ENCODE assay signal across 19 cellular contexts in genomic region chr4:78432896-78433295, GRCh38.
DNase-seq lines count a peak whose midpoint lies in the region; ATAC-seq, FAIRE-seq and TF ChIP-seq lines count a peak whose summit lies in the region.
"Had no signal": no experiment of that assay in that cellular context is flagged by ENCODE, and none has a peak within 500 bp of the region (broad histone marks: within the 10 kb centered on the region; RNA-seq: fewer than 3 reads in every experiment).

No MANE protein-coding gene starts in this region.

- DNase-seq in A549 (ENCODE audit: low read depth in 1 of 2, low spot score in 1 of 2) (peak; percentile 1 to 7), HFFc6 (peak; percentile 63), bronchial epithelial cell (ENCODE audit: low read depth) (peak; percentile 60), kidney glomerular epithelial cell (lab: John Stamatoyannopoulos, UW) (peak; percentile 65), chondrocyte (ENCODE audit: low spot score) (no peak), omental fat pad (ENCODE audit: low spot score) (no peak)
- DNase-seq: activated CD8-positive, alpha-beta T cell treated with anti-CD3 and anti-CD28 coated beads for 36 hours; Caco-2; heart right ventricle; left ventricle myocardium superior; NCI-H1092 treated with DMSO at 0.1 percent for 48 hours; NCI-H446; stimulated activated naive CD4-positive, alpha-beta T cell had no signal

- ATAC-seq in A549 (no peak), omental fat pad (ENCODE audit: low FRiP score) (no peak), HG03196 (IDR thresholded peaks at IDR 0.05; ENCODE audit: unreplicated experiment) (no peak), GM21619 (IDR thresholded peaks at IDR 0.05; ENCODE audit: unreplicated experiment) (no peak)
- ATAC-seq: activated CD8-positive, alpha-beta T cell treated with anti-CD3 and anti-CD28 coated beads for 36 hours; heart right ventricle; left ventricle myocardium superior; natural killer cell treated with Interleukin-12 subunit alpha and Interleukin-12 subunit beta and Interleukin-15 and Interleukin-18, amount 100 ng/mL, for 72 hours had no signal

- H3K4me3 Mint-ChIP-seq in HFFc6 (no peak overlapping the region), chondrocyte (ENCODE audit: unreplicated experiment) (no peak overlapping the region)
- H3K4me3 Mint-ChIP-seq: activated CD8-positive, alpha-beta T cell treated with anti-CD3 and anti-CD28 coated beads for 36 hours; natural killer cell treated with Interleukin-12 subunit alpha and Interleukin-12 subunit beta and Interleukin-15 and Interleukin-18, amount 100 ng/mL, for 72 hours had no signal

- H3K36me3 ChIP-seq in bronchial epithelial cell (ENCODE audit: control insufficient read depth, insufficient read depth, low read length), result no peaks in the 10 kb centered on the region
- H3K36me3 ChIP-seq: heart right ventricle, SJSA1 had no signal

- H3K36me3 Mint-ChIP-seq in HFFc6 (ENCODE audit: low read depth) (no peaks in the 10 kb centered on the region), chondrocyte (ENCODE audit: low read depth) (peaks cover 2% of the 10 kb centered on the region)
- H3K36me3 Mint-ChIP-seq: natural killer cell treated with Interleukin-12 subunit alpha and Interleukin-12 subunit beta and Interleukin-15 and Interleukin-18, amount 100 ng/mL, for 72 hours had no signal

- TF ChIP-seq EP300 in A549 (IDR thresholded peaks at IDR 0.05), result no peak

- POLR2A ChIA-PET in A549 (lab: Yijun Ruan, JAX), result no interaction called here

- no peak overlapping the region for H3K4me3 ChIP-seq in A549
- H3K4me3 ChIP-seq in bronchial epithelial cell (ENCODE audit: low read depth, low read length), result no peak overlapping the region
- H3K4me3 ChIP-seq: heart right ventricle, SJSA1 had no signal

- peaks cover 30% of the 10 kb centered on the region for H3K4me1 Mint-ChIP-seq in HFFc6 (ENCODE audit: low read depth)
- H3K4me1 Mint-ChIP-seq in chondrocyte (ENCODE audit: low read depth), result peaks cover 7% of the 10 kb centered on the region

- CTCF ChIA-PET in A549 (lab: Yijun Ruan, JAX), result interaction anchor here (0.9 kb wide), 1 partner anchor 373 kb away, joined by 3 read pairs; no protein-coding TSS in a partner anchor

- H3K4me2 ChIP-seq in A549, result no peak overlapping the region

- no peak for FAIRE-seq in A549 (lab: Jason Lieb, UNC)
- no peak for FAIRE-seq in bronchial epithelial cell (lab: Jason Lieb, UNC)
- FAIRE-seq: A204.1, H1 had no signal

- no peaks in the 10 kb centered on the region for H3K9me3 ChIP-seq in A549
- H3K9me3 ChIP-seq: Caco-2, heart right ventricle, SJSA1 had no signal

- no peak for TF ChIP-seq CTCF in A549 (IDR thresholded peaks at IDR 0.05)
- no peak for TF ChIP-seq CTCF in HFFc6 (IDR thresholded peaks at IDR 0.05)
- no peak for TF ChIP-seq CTCF in bronchial epithelial cell (IDR thresholded peaks at IDR 0.05; ENCODE audit: insufficient read depth, low read length, severe bottlenecking)
- TF ChIP-seq CTCF in chondrocyte (IDR thresholded peaks at IDR 0.05), result no peak
- TF ChIP-seq CTCF in omental fat pad (IDR thresholded peaks at IDR 0.05), result no peak

- no peak for TF ChIP-seq POLR2A in A549 (IDR thresholded peaks at IDR 0.05; ENCODE audit: low read length)

- H3K27ac Mint-ChIP-seq in HFFc6, result peak overlapping the region; percentile 46
- H3K27ac Mint-ChIP-seq in chondrocyte (ENCODE audit: unreplicated experiment), result no peak overlapping the region
- H3K27ac Mint-ChIP-seq: activated CD8-positive, alpha-beta T cell treated with anti-CD3 and anti-CD28 coated beads for 36 hours; natural killer cell treated with Interleukin-12 subunit alpha and Interleukin-12 subunit beta and Interleukin-15 and Interleukin-18, amount 100 ng/mL, for 72 hours had no signal

- H3K4me1 ChIP-seq in A549, result 0 out of 3 replicates have a peak, but pooled peaks cover 7% of the 10 kb centered on the region
- H3K4me1 ChIP-seq: Caco-2, heart right ventricle, SJSA1 had no signal

- no peaks in the 10 kb centered on the region for H3K27me3 ChIP-seq in bronchial epithelial cell (ENCODE audit: control insufficient read depth, insufficient read depth, low read length)
- H3K27me3 ChIP-seq: heart right ventricle, SJSA1 had no signal

- no peak overlapping the region for H3K27ac ChIP-seq in A549
- H3K27ac ChIP-seq: heart right ventricle, SJSA1 had no signal

- H3K9me3 Mint-ChIP-seq in HFFc6, result no peaks in the 10 kb centered on the region
- H3K9me3 Mint-ChIP-seq in chondrocyte (ENCODE audit: low read depth), result no peaks in the 10 kb centered on the region
- H3K9me3 Mint-ChIP-seq: activated CD8-positive, alpha-beta T cell treated with anti-CD3 and anti-CD28 coated beads for 36 hours; natural killer cell treated with Interleukin-12 subunit alpha and Interleukin-12 subunit beta and Interleukin-15 and Interleukin-18, amount 100 ng/mL, for 72 hours had no signal

- no peak for TF ChIP-seq RAD21 in A549 (conservative IDR thresholded peaks at IDR 0.05 in 1 of 2, IDR thresholded peaks at IDR 0.05 in 1 of 2)

- H3K27me3 Mint-ChIP-seq in HFFc6 (ENCODE audit: insufficient read depth) (no peaks in the 10 kb centered on the region; the same call in 1 of the 2 replicates), chondrocyte (ENCODE audit: low read depth) (no peaks in the 10 kb centered on the region)

TF ChIP-seq in A549, 52 proteins besides CTCF, POLR2A, EP300 and RAD21:
- TF ChIP-seq KDM5A (IDR thresholded peaks at IDR 0.05), result no peak
- no peak for TF ChIP-seq ATOH8 (CRISPR knock-in tag; IDR thresholded peaks at IDR 0.05; ENCODE audit: low read depth)
- TF ChIP-seq TP53 (CRISPR knock-in tag; IDR thresholded peaks at IDR 0.05), result no peak
- TF ChIP-seq NFE2L2 (conservative IDR thresholded peaks at IDR 0.05; ENCODE audit: low read length), result no peak
- no peak for TF ChIP-seq BHLHE40 (IDR thresholded peaks at IDR 0.05; ENCODE audit: low read depth, low read length)
- no peak for TF ChIP-seq EHMT2 (IDR thresholded peaks at IDR 0.05; ENCODE audit: low read depth)
TF ChIP-seq in A549: peak in this region for 0.

Comparison
In these comparisons a context has a peak if more than half of its experiments do, and no peak if none do; other contexts are left out.
1. DNase-seq: peak in A549 (2 of 2), HFFc6 (single experiment), bronchial epithelial cell (single experiment) and kidney glomerular epithelial cell (single experiment); none in chondrocyte (single experiment) and omental fat pad (single experiment).